Comparison of ENCODE assay signal across 8 cellular contexts in genomic region chr5:37836173-37837100, GRCh38. TPM values are rescaled to one million over a fixed set of nuclear protein-coding genes. Genes with fewer than 3 reads are reported as not detected.
DNase-seq lines count a peak whose midpoint lies in the region; ATAC-seq, FAIRE-seq and TF ChIP-seq lines count a peak whose summit lies in the region.

No MANE protein-coding gene starts in this region.

- CTCF ChIA-PET in A673 (lab: Charles Lee), result interaction anchor here (0.5 to 1.4 kb wide), 4 partner anchors 305 to 423 kb away, joined by 3 to 7 read pairs (median 4); no protein-coding TSS in a partner anchor
- CTCF ChIA-PET in OCI-LY7 (lab: Charles Lee; ENCODE audit: unreplicated experiment), result no interaction called here

- POLR2A ChIA-PET in A673 (lab: Charles Lee; ENCODE audit: low non-redundant PET) (interaction anchor here (0.6 kb wide), 1 partner anchor 299 kb away, joined by 3 read pairs; no protein-coding TSS in a partner anchor), OCI-LY7 (lab: Charles Lee) (no interaction called here)

- no peaks in the 10 kb centered on the region for H4K20me1 ChIP-seq in OCI-LY7 (ENCODE audit: insufficient read depth, low read length)

- no peaks in the 10 kb centered on the region for H3K9me2 ChIP-seq in OCI-LY7 (ENCODE audit: insufficient read depth, low read length)

- no peak for FAIRE-seq in HTR-8/SVneo (lab: Jason Lieb, UNC)

- H3K27me3 ChIP-seq in A673 (replicated peaks; ENCODE audit: insufficient read depth, low read depth, low read length, poor library complexity) (no peaks in the 10 kb centered on the region), duodenal mucosa (ENCODE audit: control insufficient read depth in 1 of 2, insufficient read depth in 2 of 2, low read length in 2 of 2) (peaks cover 63 to 91% of the 10 kb centered on the region in 2 donors), body of pancreas (peaks cover 0 to 49% of the 10 kb centered on the region in 2 donors)

- 4 to 11% methylated on average over 37 to 61 of the region's 62 CpGs for WGBS in body of pancreas, 2 donors

- H3K27ac ChIP-seq in A673 (ENCODE audit: low read depth, low read length, poor library complexity, severe bottlenecking) (peak overlapping the region; percentile 84), duodenal mucosa (ENCODE audit: low read depth, low read length) (no peak overlapping the region), OCI-LY7 (ENCODE audit: low read depth, low read length, poor library complexity, severe bottlenecking) (no peak overlapping the region), body of pancreas (no peak overlapping the region)

- no peaks in the 10 kb centered on the region for H3K9me3 ChIP-seq in A673 (ENCODE audit: low read depth, low read length, poor library complexity, severe bottlenecking)
- H3K9me3 ChIP-seq in duodenal mucosa (ENCODE audit: control insufficient read depth in 1 of 2, low read length in 2 of 2), result no peaks in the 10 kb centered on the region
- no peaks in the 10 kb centered on the region for H3K9me3 ChIP-seq in OCI-LY7 (ENCODE audit: low read length)
- no peaks in the 10 kb centered on the region for H3K9me3 ChIP-seq in body of pancreas

- peak overlapping the region; percentile 59 for H3K4me3 ChIP-seq in A673 (ENCODE audit: low read depth, low read length, poor library complexity, severe bottlenecking)
- H3K4me3 ChIP-seq in duodenal mucosa (ENCODE audit: low read depth in 1 of 2, low read length in 2 of 2), result peak overlapping the region; percentile 31 to 65
- H3K4me3 ChIP-seq in OCI-LY7 (ENCODE audit: low read depth, low read length, poor library complexity, severe bottlenecking), result no peak overlapping the region
- no peak overlapping the region for H3K4me3 ChIP-seq in body of pancreas

- intact Hi-C loops in A673 (cut with micrococcal nuclease; ENCODE audit: unreplicated experiment), result loop anchor here (1.0 to 5.0 kb wide), 4 partner anchors 114 to 424 kb away; no protein-coding TSS in a partner anchor
- intact Hi-C loops in OCI-LY7 (cut with micrococcal nuclease; ENCODE audit: unreplicated experiment), result loop anchor here (2.0 kb wide), 1 partner anchor 356 kb away; no protein-coding TSS in a partner anchor
- intact Hi-C loops in body of pancreas (cut with DNase I), result no loop called here

- no peak for TF ChIP-seq CTCF in A673 (conservative IDR thresholded peaks at IDR 0.05; ENCODE audit: low read depth, low read length)
- TF ChIP-seq CTCF in OCI-LY7 (conservative IDR thresholded peaks at IDR 0.05; ENCODE audit: low read length), result no peak
- TF ChIP-seq CTCF in body of pancreas (IDR thresholded peaks at IDR 0.05), result no peak

- no peak overlapping the region for H3K4me2 ChIP-seq in OCI-LY7 (ENCODE audit: low read length)

- no peak overlapping the region for H2AFZ ChIP-seq in OCI-LY7 (ENCODE audit: low read length)

- H3K4me1 ChIP-seq in A673 (ENCODE audit: insufficient read depth, low read length, poor library complexity, severe bottlenecking) (peaks cover 46% of the 10 kb centered on the region), duodenal mucosa (ENCODE audit: control insufficient read depth in 1 of 2, insufficient read depth in 2 of 2, low read length in 2 of 2) (peaks cover 0 to 19% of the 10 kb centered on the region in 2 donors), OCI-LY7 (ENCODE audit: insufficient read depth, low read length, poor library complexity, severe bottlenecking) (no peaks in the 10 kb centered on the region), body of pancreas (peaks cover 53% of the 10 kb centered on the region)

- DNase-seq in A673 (ENCODE audit: low spot score) (no peak), HTR-8/SVneo (ENCODE audit: insufficient read length, low spot score) (peak; percentile 54), midbrain (lab: John Stamatoyannopoulos, UW) (peak; percentile 21), OCI-LY7 (ENCODE audit: low spot score) (no peak), A172 (ENCODE audit: low spot score) (no peak), body of pancreas (no peak)

- no peaks in the 10 kb centered on the region for H3K79me2 ChIP-seq in OCI-LY7 (ENCODE audit: insufficient read depth, low read depth, low read length)

- no peak for TF ChIP-seq POLR2A in body of pancreas (IDR thresholded peaks at IDR 0.05)

- no TSS peak for BruUV-seq in A673 (replicated peaks; lab: Mats Ljungman, UMichigan)
- BruUV-seq in OCI-LY7 (replicated peaks; lab: Mats Ljungman, UMichigan), result no TSS peak

- no peak overlapping the region for H3K9ac ChIP-seq in duodenal mucosa (ENCODE audit: low read depth in 1 of 2, low read length in 2 of 2)

- ATAC-seq in GM18511 (IDR thresholded peaks at IDR 0.05; ENCODE audit: unreplicated experiment) (no peak), body of pancreas (no peak)

- H3K36me3 ChIP-seq in A673 (ENCODE audit: insufficient read depth, low read length, poor library complexity, severe bottlenecking), result no peaks in the 10 kb centered on the region
- H3K36me3 ChIP-seq in duodenal mucosa (ENCODE audit: control insufficient read depth in 1 of 2, insufficient read depth in 2 of 2, low read length in 2 of 2), result no peaks in the 10 kb centered on the region
- no peaks in the 10 kb centered on the region for H3K36me3 ChIP-seq in OCI-LY7 (ENCODE audit: insufficient read depth, low read length)
- H3K36me3 ChIP-seq in body of pancreas (replicated peaks in 1 of 2; ENCODE audit: insufficient read depth in 1 of 2, low read depth in 2 of 2), result no peaks in the 10 kb centered on the region

RNA-seq across cellular contexts. Expression of gene GDNF, which starts 3.4 kb away (rescaled TPM):
- 14.7 and 18.4 TPM in 2 replicates for total RNA-seq in A673 (2021)
- 0.03 TPM in 1 of 2 replicates, not detected in the other for total RNA-seq in OCI-LY7 (2014; rRNA removed; shearing (Covaris generic))
- not detected in 2 replicates for total RNA-seq in OCI-LY7 (2022)
- total RNA-seq in A172 (2014; rRNA removed; shearing (Covaris generic)), result 0.31 TPM in 1 of 2 replicates, not detected in the other
- total RNA-seq in body of pancreas, result not detected

Comparison
In these comparisons a context has a peak if more than half of its experiments do, and no peak if none do; other contexts are left out.
1. DNase-seq: peak in HTR-8/SVneo (single experiment) and midbrain (single experiment); none in A673 (single experiment), OCI-LY7 (single experiment), A172 (single experiment) and body of pancreas (0 of 4).
2. H3K4me3 ChIP-seq: peak in A673 (single experiment) and duodenal mucosa (2 of 2); none in OCI-LY7 (single experiment) and body of pancreas (0 of 2).
3. RNA of gene GDNF, which starts 3.4 kb away (total RNA-seq): 14.7 to 18.4 TPM in A673; 0.31 TPM in A172, 0.03 TPM in OCI-LY7 and not detected in body of pancreas; every median in the first group is over 10 times any median in the second.